In the genomic region with DNA sequence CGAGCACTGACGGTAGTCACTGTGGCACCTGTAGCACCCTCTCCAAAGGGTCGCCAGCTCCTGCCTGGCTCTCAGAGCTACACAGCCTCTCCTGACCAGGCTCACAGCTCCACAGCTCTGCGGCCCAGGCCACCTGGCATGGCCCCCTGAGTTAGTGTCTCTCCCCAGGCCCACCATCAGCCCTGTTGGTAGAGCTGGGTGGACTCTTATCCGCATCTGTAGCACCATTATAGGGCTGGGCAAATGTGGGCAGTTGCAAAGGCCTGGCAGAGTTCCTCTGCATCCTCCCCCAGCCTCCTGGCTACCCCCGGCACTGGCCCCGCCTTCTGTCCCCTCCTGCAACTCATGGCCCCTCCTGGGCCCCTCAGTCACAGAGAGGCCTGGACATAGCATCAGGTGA, we compare ENCODE assay signal across 30 cellular contexts. TPM values are rescaled to one million over a fixed set of nuclear protein-coding genes. Genes with fewer than 3 reads are reported as not detected.
"Had no signal": no experiment of that assay in that cellular context is flagged by ENCODE, and none has a peak within 500 bp of the region (broad histone marks: within the 10 kb centered on the region; RNA-seq: fewer than 3 reads in every experiment).

No MANE protein-coding gene starts in this region.

- H3K4me1 Mint-ChIP-seq: activated B cell treated with CpG ODN at 0.5 μM for 24 hours; activated CD8-positive, alpha-beta memory T cell treated with anti-CD3 and anti-CD28 coated beads, Interleukin-2, amount 10 ng/mL, durations not matched to agents 7 days and 5 days; mesothelial cell of epicardium; naive B cell; stimulated activated naive B cell treated with anti-CD40 and anti-IgM and Interleukin-4, amounts not matched to agents 10 μg/mL and 1 μg/mL and 100 μg/mL, for 72 hours had no signal

- ATAC-seq: activated CD8-positive, alpha-beta memory T cell treated with anti-CD3 and anti-CD28 coated beads, Interleukin-2, amount 10 ng/mL, durations not matched to agents 7 days and 5 days; activated CD8-positive, alpha-beta T cell treated with anti-CD3 and anti-CD28 coated beads, Interleukin-2, amount 10 ng/mL, durations not matched to agents 7 days and 5 days; body of pancreas; effector memory CD8-positive, alpha-beta T cell; gastroesophageal sphincter; stimulated activated naive B cell treated with anti-CD40 and anti-IgM and Interleukin-4, amounts not matched to agents 10 μg/mL and 1 μg/mL and 100 μg/mL, for 72 hours had no signal

- H3K36me3 Mint-ChIP-seq: activated CD8-positive, alpha-beta memory T cell treated with anti-CD3 and anti-CD28 coated beads, Interleukin-2, amount 10 ng/mL, durations not matched to agents 7 days and 5 days; activated naive CD8-positive, alpha-beta T cell; naive B cell; stimulated activated naive B cell treated with anti-CD40 and anti-IgM and Interleukin-4, amounts not matched to agents 10 μg/mL and 1 μg/mL and 100 μg/mL, for 72 hours had no signal

- H3K27ac Mint-ChIP-seq: activated B cell treated with CpG ODN at 0.5 μM for 24 hours; activated CD8-positive, alpha-beta memory T cell treated with anti-CD3 and anti-CD28 coated beads, Interleukin-2, amount 10 ng/mL, durations not matched to agents 7 days and 5 days; activated CD8-positive, alpha-beta T cell treated with anti-CD3 and anti-CD28 coated beads, Interleukin-2, amount 10 ng/mL, durations not matched to agents 7 days and 5 days; activated naive CD8-positive, alpha-beta T cell; effector memory CD8-positive, alpha-beta T cell; mesothelial cell of epicardium; naive B cell; stimulated activated naive B cell treated with anti-CD40 and anti-IgM and Interleukin-4, amounts not matched to agents 10 μg/mL and 1 μg/mL and 100 μg/mL, for 72 hours; T-helper 2 cell treated with Interferon-gamma antibody and Interleukin-4, amounts not matched to agents 5 μg/mL and 100 μg/mL, for 36 hours had no signal

- H3K9me3 ChIP-seq: body of pancreas, gastroesophageal sphincter, tibial nerve had no signal

- H3K27me3 ChIP-seq: body of pancreas, gastroesophageal sphincter, tibial nerve had no signal

- DNase-seq: activated B cell treated with CpG ODN at 0.5 μM for 24 hours; activated CD8-positive, alpha-beta memory T cell treated with anti-CD3 and anti-CD28 coated beads, Interleukin-2, amount 10 ng/mL, durations not matched to agents 7 days and 5 days; activated CD8-positive, alpha-beta T cell treated with anti-CD3 and anti-CD28 coated beads, Interleukin-2, amount 10 ng/mL, durations not matched to agents 7 days and 5 days; activated effector memory CD4-positive, alpha-beta T cell treated with Interleukin-2 at 50 U/mL for 16 hours; activated naive CD4-positive, alpha-beta T cell treated with Interleukin-2 at 50 U/mL for 16 hours; anterior cingulate cortex; body of pancreas; cortex of kidney; effector memory CD8-positive, alpha-beta T cell; head of caudate nucleus; kidney glomerular epithelial cell; naive B cell; stimulated activated CD4-positive, alpha-beta T cell treated with anti-CD3 and anti-CD28 coated beads, Interleukin-15, amount 100 ng/mL, for 24 hours; stimulated activated CD4-positive, alpha-beta T cell treated with anti-CD3 and anti-CD28 coated beads, Interleukin-2, amount 100 ng/mL, for 24 hours; stimulated activated naive B cell treated with anti-CD40 and anti-IgM and Interleukin-4, amounts not matched to agents 10 μg/mL and 1 μg/mL and 100 μg/mL, for 72 hours; T-helper 1 cell had no signal

- H3K27me3 Mint-ChIP-seq: activated CD8-positive, alpha-beta memory T cell treated with anti-CD3 and anti-CD28 coated beads, Interleukin-2, amount 10 ng/mL, durations not matched to agents 7 days and 5 days had no signal

- H3K4me3 ChIP-seq: body of pancreas, gastroesophageal sphincter, tibial nerve had no signal

- H3K4me3 Mint-ChIP-seq: activated B cell treated with CpG ODN at 0.5 μM for 24 hours; activated CD8-positive, alpha-beta memory T cell treated with anti-CD3 and anti-CD28 coated beads, Interleukin-2, amount 10 ng/mL, durations not matched to agents 7 days and 5 days; activated CD8-positive, alpha-beta T cell treated with anti-CD3 and anti-CD28 coated beads, Interleukin-2, amount 10 ng/mL, durations not matched to agents 7 days and 5 days; activated naive CD8-positive, alpha-beta T cell; effector memory CD8-positive, alpha-beta T cell; mesothelial cell of epicardium; naive B cell; stimulated activated naive B cell treated with anti-CD40 and anti-IgM and Interleukin-4, amounts not matched to agents 10 μg/mL and 1 μg/mL and 100 μg/mL, for 72 hours; T-helper 2 cell treated with Interferon-gamma antibody and Interleukin-4, amounts not matched to agents 5 μg/mL and 100 μg/mL, for 36 hours had no signal

- H3K27ac ChIP-seq: body of pancreas, gastroesophageal sphincter, tibial nerve had no signal

- H3K4me1 ChIP-seq: body of pancreas, gastroesophageal sphincter, tibial nerve had no signal

- H3K9me3 Mint-ChIP-seq: activated B cell treated with CpG ODN at 0.5 μM for 24 hours; effector memory CD8-positive, alpha-beta T cell; mesothelial cell of epicardium; stimulated activated naive B cell treated with anti-CD40 and anti-IgM and Interleukin-4, amounts not matched to agents 10 μg/mL and 1 μg/mL and 100 μg/mL, for 72 hours; T-helper 2 cell treated with Interferon-gamma antibody and Interleukin-4, amounts not matched to agents 5 μg/mL and 100 μg/mL, for 36 hours had no signal

- H3K36me3 ChIP-seq: gastroesophageal sphincter, tibial nerve had no signal

RNA-seq across cellular contexts. Expression of a gene that starts 18.2 kb away (rescaled TPM):
- total RNA-seq: activated B cell treated with CpG ODN at 0.5 μM for 24 hours; activated CD8-positive, alpha-beta memory T cell treated with anti-CD3 and anti-CD28 coated beads, Interleukin-2, amount 10 ng/mL, durations not matched to agents 7 days and 5 days; activated CD8-positive, alpha-beta T cell treated with anti-CD3 and anti-CD28 coated beads, Interleukin-2, amount 10 ng/mL, durations not matched to agents 7 days and 5 days; body of pancreas; cerebellum; fibroblast of lung; fibroblast of villous mesenchyme; gastroesophageal sphincter; liver; mesothelial cell of epicardium; osteoblast; renal cortical epithelial cell; temporal lobe; tibial nerve; ureter had no signal
- polyA plus RNA-seq: esophagus, fibroblast of lung, liver had no signal

RNA-seq across cellular contexts. Expression of a gene that starts 25.9 kb away (rescaled TPM):
- total RNA-seq: activated B cell treated with CpG ODN at 0.5 μM for 24 hours; activated CD8-positive, alpha-beta T cell treated with anti-CD3 and anti-CD28 coated beads, Interleukin-2, amount 10 ng/mL, durations not matched to agents 7 days and 5 days; fibroblast of lung; fibroblast of villous mesenchyme; osteoblast had no signal
- polyA plus RNA-seq: fibroblast of lung had no signal
